ENCODE assay signal across 18 cellular contexts in genomic region chr5:29516224-29516623, GRCh38.
"Had no signal": no experiment of that assay in that cellular context is flagged by ENCODE, and none has a peak within 500 bp of the region (broad histone marks: within the 10 kb centered on the region; RNA-seq: fewer than 3 reads in every experiment).

No MANE protein-coding gene starts in this region.

- H3K4me3 ChIP-seq: PC-9, Peyer's patch, SJCRH30 had no signal

- H2AFZ ChIP-seq: PC-9 had no signal

- H3K9me3 ChIP-seq: Peyer's patch, SJCRH30 had no signal

- H3K4me1 ChIP-seq: Peyer's patch, SJCRH30 had no signal

- DNase-seq: KBM-7, NCI-H1092, NCI-H1105 treated with DMSO at 0.1 percent for 48 hours, NCI-H1417 treated with DMSO at 0.1 percent for 48 hours, NCI-H146, NCI-H1694 treated with DMSO at 0.1 percent for 48 hours, NCI-H1930, NCI-H2081, NCI-H2107, NCI-H2227 treated with DMSO at 0.1 percent for 48 hours, NCI-H524, NCI-H526 treated with DMSO at 0.1 percent for 48 hours, NCI-H748 treated with DMSO at 0.1 percent for 48 hours, PC-9, Peyer's patch, SHP77 treated with DMSO at 0.1 percent for 48 hours, SJCRH30 had no signal

- H3K4me2 ChIP-seq: PC-9 had no signal

- H3K27ac ChIP-seq: HL-60, PC-9, Peyer's patch, SJCRH30 had no signal

- H3K36me3 ChIP-seq: Peyer's patch, SJCRH30 had no signal

- H3K27me3 ChIP-seq: Peyer's patch, SJCRH30 had no signal
